In genomic region chr12:47075192-47076084, GRCh38 we compare ENCODE assay signal across 13 cellular contexts.
"Had no signal": no experiment of that assay in that cellular context is flagged by ENCODE, and none has a peak within 500 bp of the region (broad histone marks: within the 10 kb centered on the region; RNA-seq: fewer than 3 reads in every experiment).

No MANE protein-coding gene starts in this region.

- H3K36me3 ChIP-seq: heart right ventricle, transverse colon had no signal

- H3K4me3 ChIP-seq: heart right ventricle, skin epidermis, transverse colon had no signal

- H3K27ac ChIP-seq: brain microvascular endothelial cell, heart right ventricle, skin epidermis had no signal

- DNase-seq: activated CD4-positive, alpha-beta T cell treated with anti-CD3 and anti-CD28 coated beads, Interleukin-2, amount 50 U/mL, for 4 hours; activated CD4-positive, CD25-positive, alpha-beta regulatory T cell treated with anti-CD3 and anti-CD28 coated beads, Interleukin-2, amount 50 U/mL, for 72 hours; activated naive CD4-positive, alpha-beta T cell treated with anti-CD3 and anti-CD28 coated beads, Interleukin-2, amount 10 ng/mL, durations not matched to agents 7 days and 5 days; activated T-cell treated with anti-CD3 and anti-CD28 coated beads for 4 hours; brain microvascular endothelial cell; endodermal cell; heart right ventricle; naive thymus-derived CD4-positive, alpha-beta T cell; stimulated activated CD4-positive, alpha-beta T cell treated with anti-CD3 and anti-CD28 coated beads, Interleukin-4, amount 100 ng/mL, for 24 hours; stimulated activated naive CD4-positive, alpha-beta T cell; transverse colon had no signal

- H3K27me3 Mint-ChIP-seq: naive thymus-derived CD4-positive, alpha-beta T cell had no signal

- H3K27ac Mint-ChIP-seq: activated naive CD4-positive, alpha-beta T cell treated with anti-CD3 and anti-CD28 coated beads, Interleukin-2, amount 10 ng/mL, durations not matched to agents 7 days and 5 days; endodermal cell had no signal

- H3K27me3 ChIP-seq: brain microvascular endothelial cell had no signal

- H3K9me3 ChIP-seq: heart right ventricle, transverse colon had no signal

- H3K9me3 Mint-ChIP-seq: activated naive CD4-positive, alpha-beta T cell treated with anti-CD3 and anti-CD28 coated beads, Interleukin-2, amount 10 ng/mL, durations not matched to agents 7 days and 5 days; endodermal cell; naive thymus-derived CD4-positive, alpha-beta T cell had no signal

- H3K4me3 Mint-ChIP-seq: activated naive CD4-positive, alpha-beta T cell treated with anti-CD3 and anti-CD28 coated beads, Interleukin-2, amount 10 ng/mL, durations not matched to agents 7 days and 5 days; endodermal cell had no signal

- ATAC-seq: heart right ventricle; left lobe of liver; naive thymus-derived CD4-positive, alpha-beta T cell had no signal
